Comparison of ENCODE assay signal across 1 cellular context in the genomic region with DNA sequence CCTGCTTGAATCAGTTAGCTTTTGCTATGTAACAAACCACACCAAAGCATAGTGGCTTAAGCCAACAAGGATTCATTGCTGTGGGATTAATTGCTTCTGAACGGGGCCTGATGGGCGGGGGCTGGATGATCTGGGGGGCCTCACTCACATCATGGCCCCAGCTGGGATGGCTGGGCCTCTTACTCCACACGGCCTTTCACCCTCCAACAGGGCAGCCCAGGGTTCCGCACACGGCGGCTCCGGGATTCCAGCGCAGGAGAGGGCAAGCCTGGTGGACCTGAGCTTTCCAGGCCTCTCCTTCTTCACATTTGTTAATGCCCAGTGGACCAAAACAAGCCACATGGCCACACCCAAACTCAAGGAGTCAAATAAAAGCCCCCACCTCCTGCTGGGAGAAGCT.
TF ChIP-seq lines count a peak whose summit lies in the region.

No MANE protein-coding gene starts in this region.

TF ChIP-seq in GM23338, 12 proteins besides CTCF, POLR2A, EP300 and RAD21 (continued from another document):
- TF ChIP-seq, protein P1, sequence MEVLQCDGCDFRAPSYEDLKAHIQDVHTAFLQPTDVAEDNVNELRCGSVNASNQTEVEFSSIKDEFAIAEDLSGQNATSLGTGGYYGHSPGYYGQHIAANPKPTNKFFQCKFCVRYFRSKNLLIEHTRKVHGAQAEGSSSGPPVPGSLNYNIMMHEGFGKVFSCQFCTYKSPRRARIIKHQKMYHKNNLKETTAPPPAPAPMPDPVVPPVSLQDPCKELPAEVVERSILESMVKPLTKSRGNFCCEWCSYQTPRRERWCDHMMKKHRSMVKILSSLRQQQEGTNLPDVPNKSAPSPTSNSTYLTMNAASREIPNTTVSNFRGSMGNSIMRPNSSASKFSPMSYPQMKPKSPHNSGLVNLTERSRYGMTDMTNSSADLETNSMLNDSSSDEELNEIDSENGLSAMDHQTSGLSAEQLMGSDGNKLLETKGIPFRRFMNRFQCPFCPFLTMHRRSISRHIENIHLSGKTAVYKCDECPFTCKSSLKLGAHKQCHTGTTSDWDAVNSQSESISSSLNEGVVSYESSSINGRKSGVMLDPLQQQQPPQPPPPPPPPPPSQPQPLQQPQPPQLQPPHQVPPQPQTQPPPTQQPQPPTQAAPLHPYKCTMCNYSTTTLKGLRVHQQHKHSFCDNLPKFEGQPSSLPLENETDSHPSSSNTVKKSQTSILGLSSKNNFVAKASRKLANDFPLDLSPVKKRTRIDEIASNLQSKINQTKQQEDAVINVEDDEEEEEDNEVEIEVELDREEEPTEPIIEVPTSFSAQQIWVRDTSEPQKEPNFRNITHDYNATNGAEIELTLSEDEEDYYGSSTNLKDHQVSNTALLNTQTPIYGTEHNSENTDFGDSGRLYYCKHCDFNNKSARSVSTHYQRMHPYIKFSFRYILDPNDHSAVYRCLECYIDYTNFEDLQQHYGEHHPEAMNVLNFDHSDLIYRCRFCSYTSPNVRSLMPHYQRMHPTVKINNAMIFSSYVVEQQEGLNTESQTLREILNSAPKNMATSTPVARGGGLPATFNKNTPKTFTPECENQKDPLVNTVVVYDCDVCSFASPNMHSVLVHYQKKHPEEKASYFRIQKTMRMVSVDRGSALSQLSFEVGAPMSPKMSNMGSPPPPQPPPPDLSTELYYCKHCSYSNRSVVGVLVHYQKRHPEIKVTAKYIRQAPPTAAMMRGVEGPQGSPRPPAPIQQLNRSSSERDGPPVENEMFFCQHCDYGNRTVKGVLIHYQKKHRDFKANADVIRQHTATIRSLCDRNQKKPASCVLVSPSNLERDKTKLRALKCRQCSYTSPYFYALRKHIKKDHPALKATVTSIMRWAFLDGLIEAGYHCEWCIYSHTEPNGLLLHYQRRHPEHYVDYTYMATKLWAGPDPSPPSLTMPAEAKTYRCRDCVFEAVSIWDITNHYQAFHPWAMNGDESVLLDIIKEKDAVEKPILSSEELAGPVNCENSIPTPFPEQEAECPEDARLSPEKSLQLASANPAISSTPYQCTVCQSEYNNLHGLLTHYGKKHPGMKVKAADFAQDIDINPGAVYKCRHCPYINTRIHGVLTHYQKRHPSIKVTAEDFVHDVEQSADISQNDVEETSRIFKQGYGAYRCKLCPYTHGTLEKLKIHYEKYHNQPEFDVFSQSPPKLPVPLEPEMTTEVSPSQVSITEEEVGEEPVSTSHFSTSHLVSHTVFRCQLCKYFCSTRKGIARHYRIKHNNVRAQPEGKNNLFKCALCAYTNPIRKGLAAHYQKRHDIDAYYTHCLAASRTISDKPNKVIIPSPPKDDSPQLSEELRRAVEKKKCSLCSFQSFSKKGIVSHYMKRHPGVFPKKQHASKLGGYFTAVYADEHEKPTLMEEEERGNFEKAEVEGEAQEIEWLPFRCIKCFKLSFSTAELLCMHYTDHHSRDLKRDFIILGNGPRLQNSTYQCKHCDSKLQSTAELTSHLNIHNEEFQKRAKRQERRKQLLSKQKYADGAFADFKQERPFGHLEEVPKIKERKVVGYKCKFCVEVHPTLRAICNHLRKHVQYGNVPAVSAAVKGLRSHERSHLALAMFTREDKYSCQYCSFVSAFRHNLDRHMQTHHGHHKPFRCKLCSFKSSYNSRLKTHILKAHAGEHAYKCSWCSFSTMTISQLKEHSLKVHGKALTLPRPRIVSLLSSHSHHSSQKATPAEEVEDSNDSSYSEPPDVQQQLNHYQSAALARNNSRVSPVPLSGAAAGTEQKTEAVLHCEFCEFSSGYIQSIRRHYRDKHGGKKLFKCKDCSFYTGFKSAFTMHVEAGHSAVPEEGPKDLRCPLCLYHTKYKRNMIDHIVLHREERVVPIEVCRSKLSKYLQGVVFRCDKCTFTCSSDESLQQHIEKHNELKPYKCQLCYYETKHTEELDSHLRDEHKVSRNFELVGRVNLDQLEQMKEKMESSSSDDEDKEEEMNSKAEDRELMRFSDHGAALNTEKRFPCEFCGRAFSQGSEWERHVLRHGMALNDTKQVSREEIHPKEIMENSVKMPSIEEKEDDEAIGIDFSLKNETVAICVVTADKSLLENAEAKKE (CRISPR knock-in tag; IDR thresholded peaks at IDR 0.05), result no peak
